Comparison of ENCODE assay signal across 21 cellular contexts in genomic region chr2:21486445-21486844, GRCh38.
"Had no signal": no experiment of that assay in that cellular context is flagged by ENCODE, and none has a peak within 500 bp of the region (broad histone marks: within the 10 kb centered on the region; RNA-seq: fewer than 3 reads in every experiment).

No MANE protein-coding gene starts in this region.

- H3K27me3 Mint-ChIP-seq: naive thymus-derived CD8-positive, alpha-beta T cell; stimulated activated naive B cell treated with anti-CD40 and anti-IgM and Interleukin-4, amounts not matched to agents 10 μg/mL and 1 μg/mL and 100 μg/mL, for 72 hours; stimulated activated naive CD8-positive, alpha-beta T cell treated with anti-CD3 and anti-CD28 coated beads, Interleukin-15, amount 100 ng/mL, for 72 hours had no signal

- H3K4me1 Mint-ChIP-seq: naive thymus-derived CD8-positive, alpha-beta T cell; stimulated activated naive B cell treated with anti-CD40 and anti-IgM and Interleukin-4, amounts not matched to agents 10 μg/mL and 1 μg/mL and 100 μg/mL, for 72 hours; stimulated activated naive CD8-positive, alpha-beta T cell treated with anti-CD3 and anti-CD28 coated beads, Interleukin-15, amount 100 ng/mL, for 72 hours had no signal

- ATAC-seq: foreskin keratinocyte; heart left ventricle; left lobe of liver; naive thymus-derived CD8-positive, alpha-beta T cell; sciatic nerve; stimulated activated naive B cell treated with anti-CD40 and anti-IgM and Interleukin-4, amounts not matched to agents 10 μg/mL and 1 μg/mL and 100 μg/mL, for 72 hours; stimulated activated naive CD8-positive, alpha-beta T cell treated with anti-CD3 and anti-CD28 coated beads, Interleukin-15, amount 100 ng/mL, for 72 hours; upper lobe of right lung had no signal

- H3K36me3 Mint-ChIP-seq: naive thymus-derived CD8-positive, alpha-beta T cell; stimulated activated naive B cell treated with anti-CD40 and anti-IgM and Interleukin-4, amounts not matched to agents 10 μg/mL and 1 μg/mL and 100 μg/mL, for 72 hours had no signal

- H3K4me3 ChIP-seq: colonic mucosa, esophagus squamous epithelium, heart left ventricle, spleen, testis, tibial nerve, upper lobe of right lung had no signal

- H3K4me3 Mint-ChIP-seq: naive thymus-derived CD8-positive, alpha-beta T cell; stimulated activated naive B cell treated with anti-CD40 and anti-IgM and Interleukin-4, amounts not matched to agents 10 μg/mL and 1 μg/mL and 100 μg/mL, for 72 hours; stimulated activated naive CD8-positive, alpha-beta T cell treated with anti-CD3 and anti-CD28 coated beads, Interleukin-15, amount 100 ng/mL, for 72 hours had no signal

- DNase-seq: colonic mucosa; dermis blood vessel endothelial cell; esophagus squamous epithelium; foreskin keratinocyte; heart left ventricle; hippocampal formation; kidney glomerular epithelial cell; mammary epithelial cell; naive thymus-derived CD8-positive, alpha-beta T cell; posterior cingulate gyrus; spleen; stimulated activated CD4-positive, alpha-beta T cell treated with anti-CD3 and anti-CD28 coated beads, Interleukin-15, amount 100 ng/mL, for 24 hours; stimulated activated CD4-positive, alpha-beta T cell treated with anti-CD3 and anti-CD28 coated beads, Interleukin-1b, Interleukin-23, amount 100 ng/mL, for 48 hours; stimulated activated CD4-positive, alpha-beta T cell treated with anti-CD3 and anti-CD28 coated beads, Interleukin-4, amount 100 ng/mL, for 24 hours; stimulated activated naive B cell treated with anti-CD40 and anti-IgM and Interleukin-4, amounts not matched to agents 10 μg/mL and 1 μg/mL and 100 μg/mL, for 72 hours; stimulated activated naive CD8-positive, alpha-beta T cell treated with anti-CD3 and anti-CD28 coated beads, Interleukin-15, amount 100 ng/mL, for 72 hours; testis; upper lobe of right lung had no signal

- H3K27ac Mint-ChIP-seq: naive thymus-derived CD8-positive, alpha-beta T cell; stimulated activated naive B cell treated with anti-CD40 and anti-IgM and Interleukin-4, amounts not matched to agents 10 μg/mL and 1 μg/mL and 100 μg/mL, for 72 hours; stimulated activated naive CD8-positive, alpha-beta T cell treated with anti-CD3 and anti-CD28 coated beads, Interleukin-15, amount 100 ng/mL, for 72 hours had no signal
